ENCODE assay signal across 1 cellular context in the genomic region with DNA sequence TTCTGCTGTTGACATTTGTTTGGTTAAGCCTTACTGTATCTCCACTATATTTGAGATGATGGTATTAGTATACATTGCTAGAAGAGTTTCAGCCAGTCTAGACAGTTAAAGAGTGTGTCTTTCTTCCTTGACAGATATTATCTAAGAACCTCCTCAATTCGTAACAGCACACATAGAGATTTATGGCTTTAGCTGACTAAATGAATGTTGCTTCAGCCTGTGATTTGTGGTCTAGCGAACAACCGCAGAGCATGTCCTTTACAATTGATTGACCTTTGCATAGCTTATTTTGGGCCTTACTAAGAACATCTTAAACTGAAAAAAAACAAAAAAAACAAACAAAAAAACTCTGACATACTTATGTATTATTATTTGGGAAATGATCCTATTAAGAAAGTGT.
TF ChIP-seq lines count a peak whose summit lies in the region.

No MANE protein-coding gene starts in this region.

TF ChIP-seq in GM12878, 131 proteins besides CTCF, POLR2A, EP300 and RAD21 (continued from another document):
- TF ChIP-seq, protein P1, sequence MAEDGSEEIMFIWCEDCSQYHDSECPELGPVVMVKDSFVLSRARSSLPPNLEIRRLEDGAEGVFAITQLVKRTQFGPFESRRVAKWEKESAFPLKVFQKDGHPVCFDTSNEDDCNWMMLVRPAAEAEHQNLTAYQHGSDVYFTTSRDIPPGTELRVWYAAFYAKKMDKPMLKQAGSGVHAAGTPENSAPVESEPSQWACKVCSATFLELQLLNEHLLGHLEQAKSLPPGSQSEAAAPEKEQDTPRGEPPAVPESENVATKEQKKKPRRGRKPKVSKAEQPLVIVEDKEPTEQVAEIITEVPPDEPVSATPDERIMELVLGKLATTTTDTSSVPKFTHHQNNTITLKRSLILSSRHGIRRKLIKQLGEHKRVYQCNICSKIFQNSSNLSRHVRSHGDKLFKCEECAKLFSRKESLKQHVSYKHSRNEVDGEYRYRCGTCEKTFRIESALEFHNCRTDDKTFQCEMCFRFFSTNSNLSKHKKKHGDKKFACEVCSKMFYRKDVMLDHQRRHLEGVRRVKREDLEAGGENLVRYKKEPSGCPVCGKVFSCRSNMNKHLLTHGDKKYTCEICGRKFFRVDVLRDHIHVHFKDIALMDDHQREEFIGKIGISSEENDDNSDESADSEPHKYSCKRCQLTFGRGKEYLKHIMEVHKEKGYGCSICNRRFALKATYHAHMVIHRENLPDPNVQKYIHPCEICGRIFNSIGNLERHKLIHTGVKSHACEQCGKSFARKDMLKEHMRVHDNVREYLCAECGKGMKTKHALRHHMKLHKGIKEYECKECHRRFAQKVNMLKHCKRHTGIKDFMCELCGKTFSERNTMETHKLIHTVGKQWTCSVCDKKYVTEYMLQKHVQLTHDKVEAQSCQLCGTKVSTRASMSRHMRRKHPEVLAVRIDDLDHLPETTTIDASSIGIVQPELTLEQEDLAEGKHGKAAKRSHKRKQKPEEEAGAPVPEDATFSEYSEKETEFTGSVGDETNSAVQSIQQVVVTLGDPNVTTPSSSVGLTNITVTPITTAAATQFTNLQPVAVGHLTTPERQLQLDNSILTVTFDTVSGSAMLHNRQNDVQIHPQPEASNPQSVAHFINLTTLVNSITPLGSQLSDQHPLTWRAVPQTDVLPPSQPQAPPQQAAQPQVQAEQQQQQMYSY (CRISPR knock-in tag; IDR thresholded peaks at IDR 0.05), result no peak
